Comparison of ENCODE assay signal across 1 cellular context in the genomic region with DNA sequence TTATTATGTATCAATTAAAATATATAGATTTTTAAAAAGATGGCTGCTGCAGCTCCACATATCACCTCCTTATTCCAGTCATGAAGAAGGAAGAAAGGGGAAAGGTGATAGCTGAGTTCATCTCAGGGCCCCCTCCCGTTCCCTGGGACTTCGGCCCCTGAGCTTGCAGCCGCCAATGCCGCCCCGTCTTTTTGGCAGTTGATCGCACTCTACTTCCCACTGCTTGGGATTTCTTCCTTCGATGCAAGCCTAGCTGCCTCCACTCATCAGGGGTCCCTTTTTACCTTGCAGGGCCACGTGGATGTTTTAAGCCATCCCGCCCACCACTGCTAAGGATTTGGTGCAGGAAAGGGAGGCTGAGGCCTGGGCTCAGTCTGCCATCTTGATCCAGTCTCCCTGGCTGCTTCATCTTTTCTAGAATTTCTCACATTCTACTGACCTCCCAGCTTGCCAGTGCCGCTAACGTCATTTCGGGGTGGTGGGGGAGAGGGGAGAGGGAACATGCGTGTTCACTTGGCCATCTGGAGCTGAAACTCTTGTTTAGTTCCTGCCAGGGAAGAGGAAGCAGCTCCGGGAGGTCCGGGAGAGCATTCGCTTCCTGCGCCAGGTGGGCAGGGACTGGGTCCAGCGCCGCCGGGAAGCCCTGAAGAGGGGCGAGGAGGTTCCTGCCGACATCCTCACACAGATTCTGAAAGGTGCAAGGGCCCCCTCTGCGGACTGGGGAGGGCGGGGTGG.
TF ChIP-seq lines count a peak whose summit lies in the region.

No MANE protein-coding gene starts in this region.

TF ChIP-seq in GM23338, 12 proteins besides CTCF, POLR2A, EP300 and RAD21:
- TF ChIP-seq POLR2AphosphoS5 (IDR thresholded peaks at IDR 0.05; ENCODE audit: low read depth): no peak
- no peak for TF ChIP-seq JUNB (IDR thresholded peaks at IDR 0.05; ENCODE audit: unreplicated experiment)
- no peak for TF ChIP-seq EZH2 (IDR thresholded peaks at IDR 0.05; ENCODE audit: low read depth, unreplicated experiment)
- no peak for TF ChIP-seq ZNF114 (CRISPR knock-in tag; IDR thresholded peaks at IDR 0.05)
- TF ChIP-seq, protein P1, sequence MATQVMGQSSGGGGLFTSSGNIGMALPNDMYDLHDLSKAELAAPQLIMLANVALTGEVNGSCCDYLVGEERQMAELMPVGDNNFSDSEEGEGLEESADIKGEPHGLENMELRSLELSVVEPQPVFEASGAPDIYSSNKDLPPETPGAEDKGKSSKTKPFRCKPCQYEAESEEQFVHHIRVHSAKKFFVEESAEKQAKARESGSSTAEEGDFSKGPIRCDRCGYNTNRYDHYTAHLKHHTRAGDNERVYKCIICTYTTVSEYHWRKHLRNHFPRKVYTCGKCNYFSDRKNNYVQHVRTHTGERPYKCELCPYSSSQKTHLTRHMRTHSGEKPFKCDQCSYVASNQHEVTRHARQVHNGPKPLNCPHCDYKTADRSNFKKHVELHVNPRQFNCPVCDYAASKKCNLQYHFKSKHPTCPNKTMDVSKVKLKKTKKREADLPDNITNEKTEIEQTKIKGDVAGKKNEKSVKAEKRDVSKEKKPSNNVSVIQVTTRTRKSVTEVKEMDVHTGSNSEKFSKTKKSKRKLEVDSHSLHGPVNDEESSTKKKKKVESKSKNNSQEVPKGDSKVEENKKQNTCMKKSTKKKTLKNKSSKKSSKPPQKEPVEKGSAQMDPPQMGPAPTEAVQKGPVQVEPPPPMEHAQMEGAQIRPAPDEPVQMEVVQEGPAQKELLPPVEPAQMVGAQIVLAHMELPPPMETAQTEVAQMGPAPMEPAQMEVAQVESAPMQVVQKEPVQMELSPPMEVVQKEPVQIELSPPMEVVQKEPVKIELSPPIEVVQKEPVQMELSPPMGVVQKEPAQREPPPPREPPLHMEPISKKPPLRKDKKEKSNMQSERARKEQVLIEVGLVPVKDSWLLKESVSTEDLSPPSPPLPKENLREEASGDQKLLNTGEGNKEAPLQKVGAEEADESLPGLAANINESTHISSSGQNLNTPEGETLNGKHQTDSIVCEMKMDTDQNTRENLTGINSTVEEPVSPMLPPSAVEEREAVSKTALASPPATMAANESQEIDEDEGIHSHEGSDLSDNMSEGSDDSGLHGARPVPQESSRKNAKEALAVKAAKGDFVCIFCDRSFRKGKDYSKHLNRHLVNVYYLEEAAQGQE (IDR thresholded peaks at IDR 0.05; ENCODE audit: unreplicated experiment): no peak
